1 cellular context compared by ENCODE assay signal in genomic region chr6:30612687-30613248, GRCh38.
TF ChIP-seq lines count a peak whose summit lies in the region.

No MANE protein-coding gene starts in this region.

TF ChIP-seq in GM12878, 131 proteins besides CTCF, POLR2A, EP300 and RAD21:
- TF ChIP-seq PML (IDR thresholded peaks at IDR 0.05; ENCODE audit: low read length) (peak; percentile 48; the same call in 1 of the 2 replicates), SMAD5 (IDR thresholded peaks at IDR 0.05; ENCODE audit: low read depth) (peak; percentile 46; the same call in 1 of the 2 replicates), PAX5 (IDR thresholded peaks at IDR 0.05; ENCODE audit: borderline replicate concordance, low read depth, low read length) (no peak)
